9 cellular contexts compared by ENCODE assay signal in the genomic region with DNA sequence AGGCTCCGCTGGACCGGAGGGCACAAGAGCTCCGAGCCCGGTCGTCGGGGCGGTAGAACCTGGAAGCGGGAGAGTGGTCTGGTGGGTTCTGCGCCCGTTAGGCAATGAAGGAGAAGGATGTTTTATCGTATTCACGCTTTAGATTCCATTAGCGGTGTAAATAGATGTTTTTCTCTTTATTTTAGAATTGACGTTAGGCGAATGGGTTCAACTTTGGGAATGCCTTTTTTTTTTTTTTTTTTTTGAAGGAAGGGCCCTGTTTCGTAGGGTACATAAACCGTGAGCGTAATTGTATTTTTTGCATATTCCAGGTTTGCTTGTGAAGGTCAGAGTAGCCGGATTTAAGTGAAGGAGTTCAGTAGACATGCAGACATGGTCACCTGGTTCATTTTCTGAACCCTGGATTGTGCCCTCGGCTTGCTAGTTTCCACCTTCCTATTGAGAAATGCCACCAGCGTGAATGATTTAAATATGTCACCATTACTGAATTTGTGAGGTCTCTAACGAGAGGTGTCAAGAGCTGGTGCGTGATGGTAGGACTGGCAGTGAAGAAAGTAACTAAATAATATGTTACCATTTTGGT. TPM values are rescaled to one million over a fixed set of nuclear protein-coding genes. Genes with fewer than 3 reads are reported as not detected.
DNase-seq lines count a peak whose midpoint lies in the region; ATAC-seq and TF ChIP-seq lines count a peak whose summit lies in the region.
"Had no signal": no experiment of that assay in that cellular context is flagged by ENCODE, and none has a peak within 500 bp of the region (broad histone marks: within the 10 kb centered on the region; RNA-seq: fewer than 3 reads in every experiment).

No MANE protein-coding gene starts in this region.

- no peak for TF ChIP-seq POLR2A in stomach (IDR thresholded peaks at IDR 0.05)

- H3K27me3 ChIP-seq in iPS DF 6.9 (ENCODE audit: control insufficient read depth, insufficient read depth, low read length) (no peaks in the 10 kb centered on the region), stomach (no peaks in the 10 kb centered on the region)

- no CpG with 5 or more reads among the region's 23 CpGs for WGBS in iPS DF 6.9 (ENCODE audit: insufficient coverage, insufficient read length)
- WGBS in stomach, 5 donors: 5 to 7% (median 6%) methylated on average over 23 of the region's 23 CpGs

- TF ChIP-seq CTCF in WI38 (IDR thresholded peaks at IDR 0.05; ENCODE audit: low read depth, low read length): no peak
- TF ChIP-seq CTCF in stomach (IDR thresholded peaks at IDR 0.05): no peak

- intact Hi-C loops in stomach (cut with DNase I; ENCODE audit: low total_unique reads): no loop called here

- H3K27ac ChIP-seq in iPS DF 6.9 (ENCODE audit: low read length) (no peak overlapping the region), stomach (peak overlapping the region; percentile 91 to 99 (median 97))

- H3K4me1 ChIP-seq in iPS DF 6.9 (ENCODE audit: control insufficient read depth, insufficient read depth, low read length) (no peaks in the 10 kb centered on the region), stomach (peaks cover 5 to 38% (median 29%) of the 10 kb centered on the region in 4 donors)

- peak; percentile 32 for DNase-seq in SIG-M5 treated with dmso at 0.1 percent for 504 hours (lab: John Stamatoyannopoulos, UW; ENCODE audit: unreplicated experiment)
- DNase-seq in SIG-M5 (lab: John Stamatoyannopoulos, UW): no peak
- no peak for DNase-seq in iPS DF 6.9 (ENCODE audit: low read depth, low spot score)
- no peak for DNase-seq in stomach

- no peak for TF ChIP-seq EP300 in stomach (IDR thresholded peaks at IDR 0.05)

- H3K4me3 ChIP-seq in WI38 (ENCODE audit: low read depth, low read length) (peak overlapping the region; percentile 93), iPS DF 6.9 (ENCODE audit: low read length) (peak overlapping the region; percentile 83), stomach (peak overlapping the region; percentile 66 to 86 (median 74))

- H3K9me3 ChIP-seq in iPS DF 6.9 (ENCODE audit: control insufficient read depth, insufficient read depth, low read length) (no peaks in the 10 kb centered on the region), stomach (no peaks in the 10 kb centered on the region)

- no peak for ATAC-seq in GM21515 (IDR thresholded peaks at IDR 0.05; ENCODE audit: unreplicated experiment)
- ATAC-seq in GM21723 (IDR thresholded peaks at IDR 0.05; ENCODE audit: unreplicated experiment): no peak
- no peak for ATAC-seq in HG03378 (IDR thresholded peaks at IDR 0.05; ENCODE audit: unreplicated experiment)

- H3K36me3 ChIP-seq in iPS DF 6.9 (ENCODE audit: control insufficient read depth, insufficient read depth, low read length) (no peaks in the 10 kb centered on the region), stomach (peaks cover 0 to 5% (median 3%) of the 10 kb centered on the region in 4 donors)

RNA-seq across cellular contexts. Expression of a gene that starts 0.8 kb away (rescaled TPM):
- total RNA-seq in stomach: 100 to 1,000 TPM; 133 to 239 (median 139) TPM
- 100 to 1,000 TPM in 1 of 3 donors, 10 to 100 TPM in 2; 87.0 to 107 (median 98.3) TPM for polyA plus RNA-seq in stomach

RNA-seq across cellular contexts. Expression of a gene that starts 11.1 kb away (rescaled TPM):
- total RNA-seq in stomach: 10 to 100 TPM in 4 of 5 donors, 1 to 10 TPM in 1; 3.9 to 33.8 (median 11.6) TPM
- polyA plus RNA-seq in stomach: 1 to 10 TPM; 6.1 to 8.2 (median 7.7) TPM

RNA-seq across cellular contexts. Expression of a gene that starts 37.1 kb away (rescaled TPM):
- 100 to 1,000 TPM in 3 of 5 donors, 10 to 100 TPM in 2; 22.4 to 386 (median 181) TPM for total RNA-seq in stomach
- 10 to 100 TPM; 15.9 to 59.0 (median 31.8) TPM for polyA plus RNA-seq in stomach
- total RNA-seq: Daoy had no signal
